Comparison of ENCODE assay signal across 8 cellular contexts in the genomic region with DNA sequence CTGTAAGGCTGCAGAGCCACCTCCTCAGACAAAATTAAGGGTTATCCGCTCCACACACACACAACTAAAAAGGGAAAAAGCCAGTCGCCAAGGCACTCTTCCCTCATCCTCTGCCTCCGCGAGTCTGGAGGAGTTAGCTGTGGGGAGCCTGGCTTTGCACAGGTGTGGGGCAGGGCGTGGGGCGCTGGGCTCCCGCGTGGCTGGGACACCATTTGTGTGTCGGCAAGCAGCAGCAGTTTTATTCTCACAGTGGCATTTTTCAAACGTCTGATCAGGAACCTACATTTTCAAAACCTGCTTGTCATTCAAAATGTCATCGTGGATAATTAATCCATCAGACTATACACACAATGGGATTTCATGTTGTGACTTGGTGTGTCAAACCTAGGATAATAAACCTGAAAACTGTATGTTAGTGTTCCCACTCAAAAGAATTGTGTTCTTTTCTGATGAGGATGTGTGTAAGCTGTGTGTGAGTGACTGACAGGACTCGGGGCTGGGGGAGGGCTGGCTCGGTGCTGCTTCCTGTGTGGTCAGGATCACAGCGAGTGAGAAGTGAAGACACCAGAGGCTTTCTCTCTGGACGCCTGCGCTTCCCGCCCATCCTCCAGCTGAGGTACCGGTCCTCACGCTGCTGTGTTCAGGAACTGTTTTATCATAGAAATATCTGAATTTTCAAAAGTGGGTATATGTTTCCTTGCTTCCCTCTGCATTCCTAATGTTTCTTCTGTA.
DNase-seq lines count a peak whose midpoint lies in the region; ATAC-seq and TF ChIP-seq lines count a peak whose summit lies in the region.

No MANE protein-coding gene starts in this region.

- no peaks in the 10 kb centered on the region for H3K36me3 ChIP-seq in testis (ENCODE audit: low read depth, missing control alignments)

- TF ChIP-seq CTCF in endothelial cell (IDR thresholded peaks at IDR 0.05; ENCODE audit: unreplicated experiment): no peak
- no peak for TF ChIP-seq CTCF in testis (IDR thresholded peaks at IDR 0.05)
- no peak for TF ChIP-seq CTCF in coronary artery (IDR thresholded peaks at IDR 0.05)

- 62 to 65% methylated on average over 18 to 19 of the region's 19 CpGs for WGBS in testis, 2 donors

- H3K4me1 Mint-ChIP-seq in endothelial cell (ENCODE audit: unreplicated experiment): peaks cover 10% of the 10 kb centered on the region

- ATAC-seq in Right ventricle myocardium superior (ENCODE audit: poor library complexity) (peak; percentile 45), left ventricle myocardium superior (no peak), HG03575 (IDR thresholded peaks at IDR 0.05; ENCODE audit: extremely low read depth, insufficient number of reproducible peaks, low FRiP score, unreplicated experiment) (peak; percentile 48)
- peak; percentile 95 to 96 for ATAC-seq in activated CD4-positive, CD25-positive, alpha-beta regulatory T cell treated with anti-CD3 and anti-CD28 coated beads, Interleukin-2, amount 50 U/mL, for 24 hours

- H3K4me1 ChIP-seq in testis: no peaks in the 10 kb centered on the region

- TF ChIP-seq POLR2A in testis (IDR thresholded peaks at IDR 0.05): no peak

- no peak overlapping the region for H3K27ac Mint-ChIP-seq in endothelial cell (ENCODE audit: unreplicated experiment)

- no peak overlapping the region for H3K4me3 Mint-ChIP-seq in endothelial cell (ENCODE audit: unreplicated experiment)

- H3K36me3 Mint-ChIP-seq in endothelial cell (ENCODE audit: low read depth, unreplicated experiment): no peaks in the 10 kb centered on the region

- H3K9me3 ChIP-seq in testis: no peaks in the 10 kb centered on the region

- no peaks in the 10 kb centered on the region for H3K27me3 ChIP-seq in testis

- H3K27ac ChIP-seq in testis (no peak overlapping the region), coronary artery (no peak overlapping the region)

- H3K27me3 Mint-ChIP-seq in endothelial cell (ENCODE audit: unreplicated experiment): no peaks in the 10 kb centered on the region

- no peak for DNase-seq in Right ventricle myocardium superior
- no peak for DNase-seq in left ventricle myocardium superior
- DNase-seq in endothelial cell (ENCODE audit: low spot score): peak; percentile 23
- DNase-seq in stimulated activated CD8-positive, alpha-beta memory T cell treated with anti-CD3 and anti-CD28 coated beads, Interleukin-12 subunit alpha, Interleukin-12 subunit beta, amount 100 ng/mL, for 4 hours (ENCODE audit: low read depth): peak; percentile 60
- no peak for DNase-seq in testis
- DNase-seq in coronary artery (ENCODE audit: low spot score): no peak

- H3K4me3 ChIP-seq in testis: no peak overlapping the region
- H3K4me3 ChIP-seq in coronary artery: no peak overlapping the region

- H3K9me3 Mint-ChIP-seq in endothelial cell (ENCODE audit: unreplicated experiment): no peaks in the 10 kb centered on the region

- intact Hi-C loops in Right ventricle myocardium superior (cut with DNase I) (no loop called here), left ventricle myocardium superior (cut with micrococcal nuclease) (no loop called here), testis (cut with DNase I; ENCODE audit: low total_unique reads) (no loop called here)

Comparison
In these comparisons a context has a peak if more than half of its experiments do, and no peak if none do; other contexts are left out.
1. DNase-seq: peak in endothelial cell (single experiment) and stimulated activated CD8-positive, alpha-beta memory T cell treated with anti-CD3 and anti-CD28 coated beads, Interleukin-12 subunit alpha, Interleukin-12 subunit beta, amount 100 ng/mL, for 4 hours (single experiment); none in Right ventricle myocardium superior (single experiment), left ventricle myocardium superior (single experiment), testis (single experiment) and coronary artery (single experiment).